In the genomic region with DNA sequence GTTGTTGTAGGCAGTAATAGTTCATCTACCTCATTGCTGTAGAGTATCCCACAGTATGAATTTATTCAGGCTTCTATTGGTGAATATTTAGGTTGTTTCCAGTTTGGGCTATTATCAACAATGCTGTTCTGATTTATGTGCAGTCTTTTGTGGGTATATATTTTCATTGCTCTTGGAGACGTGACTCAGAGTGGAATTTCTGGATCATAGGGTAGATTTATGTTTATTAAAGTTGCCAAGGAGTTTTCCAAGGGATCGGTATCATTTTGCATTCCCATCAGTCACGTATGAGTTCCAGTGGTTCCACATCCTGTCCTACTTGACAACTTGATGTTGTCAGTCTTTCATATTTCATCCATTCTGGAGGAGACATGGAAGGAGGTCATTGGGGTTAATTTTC, we compare ENCODE assay signal across 19 cellular contexts. TPM values are rescaled to one million over a fixed set of nuclear protein-coding genes. Genes with fewer than 3 reads are reported as not detected.
DNase-seq lines count a peak whose midpoint lies in the region; ATAC-seq and TF ChIP-seq lines count a peak whose summit lies in the region.
"Had no signal": no experiment of that assay in that cellular context is flagged by ENCODE, and none has a peak within 500 bp of the region (broad histone marks: within the 10 kb centered on the region; RNA-seq: fewer than 3 reads in every experiment).

No MANE protein-coding gene starts in this region.

- no peak overlapping the region for H3K27ac ChIP-seq in left lung
- H3K27ac ChIP-seq in heart right ventricle = no peak overlapping the region
- no peak overlapping the region for H3K27ac ChIP-seq in stomach
- H3K27ac ChIP-seq: gastroesophageal sphincter, HL-60, neural progenitor cell had no signal

- H3K9me3 ChIP-seq in left lung (no peaks in the 10 kb centered on the region), heart right ventricle (no peaks in the 10 kb centered on the region), stomach (no peaks in the 10 kb centered on the region)
- H3K9me3 ChIP-seq: gastroesophageal sphincter had no signal

- intact Hi-C loops in left lung (cut with DNase I) = no loop called here
- intact Hi-C loops in heart right ventricle (cut with DNase I) = no loop called here
- intact Hi-C loops in sciatic nerve (cut with DNase I) = no loop called here
- intact Hi-C loops in stomach (cut with DNase I; ENCODE audit: low total_unique reads) = no loop called here

- H3K4me1 ChIP-seq in left lung = no peaks in the 10 kb centered on the region
- H3K4me1 ChIP-seq in heart right ventricle = peaks cover 0 to 11% (median 0%) of the 10 kb centered on the region in 9 donors
- H3K4me1 ChIP-seq in stomach = no peaks in the 10 kb centered on the region
- H3K4me1 ChIP-seq: neural progenitor cell had no signal

- H3K4me3 ChIP-seq in choroid plexus epithelial cell (ENCODE audit: low read depth, low read length) (no peak overlapping the region), left lung (no peak overlapping the region), heart right ventricle (no peak overlapping the region), stomach (no peak overlapping the region)
- H3K4me3 ChIP-seq: gastroesophageal sphincter, neural progenitor cell had no signal

- DNase-seq in AG09319 (ENCODE audit: extremely low read depth, low read depth) (peak; percentile 67), M059J (ENCODE audit: low read depth) (peak; percentile 96), choroid plexus epithelial cell (ENCODE audit: low read depth) (peak; percentile 84), left lung (no peak), heart right ventricle (no peak), sciatic nerve (ENCODE audit: low spot score) (no peak), stomach (no peak)
- no peak for DNase-seq in activated CD4-positive, alpha-beta T cell treated with anti-CD3 and anti-CD28 coated beads, Interleukin-2, amount 50 U/mL, for 1 hour
- DNase-seq: activated T-cell treated with anti-CD3 and anti-CD28 coated beads, Interleukin-2, amount 50 U/mL, for 24 hours; C1 segment of cervical spinal cord; caudate nucleus; left ventricle myocardium superior; NCI-H1092 treated with DMSO at 0.1 percent for 48 hours; NCI-H446; SHP77 had no signal

- no peak for TF ChIP-seq EP300 in stomach (IDR thresholded peaks at IDR 0.05)

- WGBS in heart right ventricle, 2 donors = 48% methylated on average over 3 of the region's 3 CpGs
- WGBS in stomach, 5 donors = 29 to 51% (median 42%) methylated on average over 3 of the region's 3 CpGs

- H3K36me3 ChIP-seq in left lung (no peaks in the 10 kb centered on the region), heart right ventricle (no peaks in the 10 kb centered on the region), stomach (no peaks in the 10 kb centered on the region)
- H3K36me3 ChIP-seq: gastroesophageal sphincter, neural progenitor cell had no signal

- ATAC-seq in left lung = peak; percentile 42
- ATAC-seq in heart right ventricle = no peak
- ATAC-seq in sciatic nerve = no peak
- ATAC-seq: gastroesophageal sphincter, left ventricle myocardium superior, WTC11 had no signal

- no peaks in the 10 kb centered on the region for H3K27me3 ChIP-seq in left lung
- H3K27me3 ChIP-seq in heart right ventricle = peaks cover 0 to 7% (median 0%) of the 10 kb centered on the region in 7 donors
- no peaks in the 10 kb centered on the region for H3K27me3 ChIP-seq in stomach
- H3K27me3 ChIP-seq: gastroesophageal sphincter had no signal

- TF ChIP-seq CTCF in AG09319 (IDR thresholded peaks at IDR 0.05; ENCODE audit: low read depth, low read length) (no peak), choroid plexus epithelial cell (conservative IDR thresholded peaks at IDR 0.05; ENCODE audit: low read depth, low read length) (no peak), left lung (IDR thresholded peaks at IDR 0.05) (no peak), heart right ventricle (IDR thresholded peaks at IDR 0.05) (no peak), stomach (IDR thresholded peaks at IDR 0.05) (no peak)

- TF ChIP-seq POLR2A in stomach (IDR thresholded peaks at IDR 0.05) = no peak

RNA-seq across cellular contexts. Expression of a gene that starts 8.4 kb away (rescaled TPM):
- 13.9 and 21.8 TPM in 2 replicates for total RNA-seq in M059J (2014; rRNA removed; shearing (Covaris generic))
- total RNA-seq in left lung (1 to 10 TPM; 5.9 to 6.6 TPM), heart right ventricle (1 to 10 TPM in 8 of 10 donors, under 1 TPM in 2; 0.57 to 3.1 (median 1.5) TPM), sciatic nerve (40.3 TPM), stomach (1 to 10 TPM in 2 of 5 donors, under 1 TPM in 2, not detected in 1; under 0.01 to 5.0 (median 1.5) TPM)
- polyA plus RNA-seq in heart right ventricle (under 1 TPM; 0.74 to 0.80 TPM), stomach (under 1 TPM; 0.31 to 0.80 (median 0.37) TPM)
- total RNA-seq: WTC11 had no signal

Comparison
In these comparisons a context has a peak if more than half of its experiments do, and no peak if none do; other contexts are left out.
1. DNase-seq: peak in AG09319 (single experiment), M059J (single experiment) and choroid plexus epithelial cell (single experiment); none in left lung (0 of 2), heart right ventricle (0 of 2), sciatic nerve (single experiment), stomach (single experiment) and activated CD4-positive, alpha-beta T cell treated with anti-CD3 and anti-CD28 coated beads, Interleukin-2, amount 50 U/mL, for 1 hour (single experiment).